23 cellular contexts compared by ENCODE assay signal in the genomic region with DNA sequence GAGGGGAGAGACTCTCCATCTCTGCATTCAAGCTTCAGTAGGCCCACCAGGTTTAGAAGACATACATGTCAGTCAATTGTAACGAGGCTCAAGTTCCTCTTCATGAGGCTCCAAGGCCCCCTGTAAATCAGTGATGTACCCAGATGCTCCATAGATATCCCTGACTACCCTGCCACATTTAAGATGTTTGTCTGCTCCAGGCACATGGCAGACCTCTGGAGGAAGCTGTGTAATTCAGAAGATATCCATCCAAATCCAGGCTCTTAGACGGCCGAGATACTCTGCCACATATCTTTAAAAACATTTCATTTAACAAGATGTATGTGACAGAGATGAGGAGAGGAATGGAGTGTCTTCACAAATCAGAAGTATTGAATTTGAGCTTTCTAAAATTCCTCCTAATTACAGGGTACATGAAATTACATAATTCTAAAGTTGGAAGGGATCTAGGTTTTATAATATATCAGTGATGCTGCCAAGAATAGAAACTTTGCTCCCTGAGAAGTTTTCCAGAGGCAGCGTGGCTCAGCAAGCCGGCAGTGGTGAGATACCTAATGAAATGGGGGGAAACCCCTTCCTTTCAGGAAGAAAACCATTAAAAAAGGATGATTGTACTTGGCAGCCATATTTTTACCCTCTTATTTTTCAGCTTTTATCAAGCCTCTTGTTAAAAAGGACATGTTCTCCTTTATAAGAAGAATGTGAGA. TPM values are rescaled to one million over a fixed set of nuclear protein-coding genes. Genes with fewer than 3 reads are reported as not detected.
DNase-seq lines count a peak whose midpoint lies in the region; ATAC-seq, FAIRE-seq and TF ChIP-seq lines count a peak whose summit lies in the region.
"Had no signal": no experiment of that assay in that cellular context is flagged by ENCODE, and none has a peak within 500 bp of the region (broad histone marks: within the 10 kb centered on the region; RNA-seq: fewer than 3 reads in every experiment).

No MANE protein-coding gene starts in this region.

- no peak overlapping the region for H3K4me3 ChIP-seq in coronary artery
- no peak overlapping the region for H3K4me3 ChIP-seq in keratinocyte (ENCODE audit: control insufficient read depth in 2 of 3, extremely low read depth in 1 of 3, insufficient read depth in 2 of 3, low read depth in 1 of 3, low read length in 3 of 3)
- no peak overlapping the region for H3K4me3 ChIP-seq in psoas muscle
- H3K4me3 ChIP-seq in transverse colon = no peak overlapping the region
- H3K4me3 ChIP-seq: PC-9 had no signal

- no peaks in the 10 kb centered on the region for H3K79me2 ChIP-seq in keratinocyte (ENCODE audit: control insufficient read depth, insufficient read depth, low read length)

- no peak overlapping the region for H3K9ac ChIP-seq in keratinocyte (ENCODE audit: control insufficient read depth, extremely low read depth, insufficient read depth, low read length)

- no peak for DNase-seq in coronary artery (ENCODE audit: low spot score)
- no peak for DNase-seq in keratinocyte (ENCODE audit: low read depth, low spot score)
- no peak for DNase-seq in psoas muscle
- no peak for DNase-seq in transverse colon
- DNase-seq in D721Med (ENCODE audit: insufficient read length, low spot score) = no peak
- DNase-seq in posterior cingulate gyrus = no peak
- no peak for DNase-seq in iPS-NIHi7 (ENCODE audit: extremely low spot score)
- DNase-seq: activated CD4-positive, alpha-beta memory T cell treated with anti-CD3 and anti-CD28 coated beads for 36 hours; activated effector memory CD4-positive, alpha-beta T cell treated with anti-CD3 and anti-CD28 coated beads, Interleukin-2, amount 50 U/mL, for 16 hours; activated naive CD8-positive, alpha-beta T cell treated with anti-CD3 and anti-CD28 coated beads, Interleukin-2, amount 10 ng/mL, durations not matched to agents 7 days and 5 days; C1 segment of cervical spinal cord; effector CD8-positive, alpha-beta T cell; foreskin fibroblast; NCI-H510A treated with DMSO at 0.1 percent for 48 hours; PC-9; SIG-M5; substantia nigra; T-cell had no signal

- peak in 1 of 4 donors; percentile 40 for ATAC-seq in psoas muscle
- ATAC-seq in HG03280 (IDR thresholded peaks at IDR 0.05; ENCODE audit: unreplicated experiment) = no peak
- ATAC-seq: HCT116, HepG2, T-cell had no signal

- no peak for TF ChIP-seq POLR2A in transverse colon (IDR thresholded peaks at IDR 0.05)

- 37 to 60% (median 42%) methylated on average over 5 of the region's 5 CpGs for WGBS in psoas muscle, 3 donors
- 53 to 59% methylated on average over 5 of the region's 5 CpGs for WGBS in transverse colon (ENCODE audit: low coverage in 1 of 2), 2 donors

- no peak overlapping the region for H3K4me2 ChIP-seq in keratinocyte (ENCODE audit: control insufficient read depth, extremely low read depth, insufficient read depth, low read depth, low read length)
- H3K4me2 ChIP-seq: PC-9 had no signal

- H3K9me3 ChIP-seq in keratinocyte (ENCODE audit: control insufficient read depth, low read depth, low read length) (no peaks in the 10 kb centered on the region), psoas muscle (no peaks in the 10 kb centered on the region), transverse colon (no peaks in the 10 kb centered on the region)

- TF ChIP-seq CTCF in coronary artery (IDR thresholded peaks at IDR 0.05) (no peak), keratinocyte (optimal IDR thresholded peaks at IDR 0.05 in 1 of 3, IDR thresholded peaks at IDR 0.05 in 1 of 3, conservative IDR thresholded peaks at IDR 0.05 in 1 of 3; ENCODE audit: extremely low read depth in 1 of 3, insufficient read depth in 2 of 3, low read length in 3 of 3) (no peak), psoas muscle (IDR thresholded peaks at IDR 0.05) (no peak), transverse colon (IDR thresholded peaks at IDR 0.05) (no peak), D721Med (IDR thresholded peaks at IDR 0.05; ENCODE audit: insufficient read depth, missing control alignments) (no peak)

- no peaks in the 10 kb centered on the region for H3K36me3 ChIP-seq in keratinocyte (ENCODE audit: control insufficient read depth in 2 of 2, extremely low read depth in 1 of 2, insufficient read depth in 2 of 2, low read length in 2 of 2)
- H3K36me3 ChIP-seq in psoas muscle (ENCODE audit: insufficient read depth in 1 of 2, low read depth in 1 of 2) = no peaks in the 10 kb centered on the region
- no peaks in the 10 kb centered on the region for H3K36me3 ChIP-seq in transverse colon

- peak overlapping the region; percentile 16 for H2AFZ ChIP-seq in keratinocyte (ENCODE audit: control insufficient read depth, low read length)
- H2AFZ ChIP-seq: PC-9 had no signal

- no peaks in the 10 kb centered on the region for H4K20me1 ChIP-seq in keratinocyte (ENCODE audit: control insufficient read depth, extremely low read depth, insufficient read depth, low read length)

- H3K9me1 ChIP-seq in keratinocyte (ENCODE audit: control insufficient read depth, extremely low read depth, insufficient read depth, low read length) = no peaks in the 10 kb centered on the region

- H3K4me1 ChIP-seq in keratinocyte (ENCODE audit: control insufficient read depth, extremely low read depth, insufficient read depth, low read length) = no peaks in the 10 kb centered on the region
- peaks cover 16% of the 10 kb centered on the region for H3K4me1 ChIP-seq in psoas muscle
- H3K4me1 ChIP-seq in transverse colon = peaks cover under 1 to 17% (median 10%) of the 10 kb centered on the region in 4 donors

- TF ChIP-seq EP300 in transverse colon (IDR thresholded peaks at IDR 0.05; ENCODE audit: low read depth) = no peak

- in situ Hi-C loops in transverse colon (cut with MboI; ENCODE audit: low pct_ligation_motif_present in 1 of 4, low pct_unique_long_range_greater_than_20kb in 1 of 4, low sequenced_read_pairs in 3 of 4) = no loop called here

- intact Hi-C loops in psoas muscle (cut with DNase I) = no loop called here
- intact Hi-C loops in transverse colon (cut with DNase I; ENCODE audit: low total_unique reads) = no loop called here
- intact Hi-C loops in posterior cingulate gyrus (cut with DNase I) = no loop called here

- H3K27ac ChIP-seq in coronary artery (peak overlapping the region; percentile 76 to 79), keratinocyte (ENCODE audit: control insufficient read depth, insufficient read depth, low read length) (no peak overlapping the region), psoas muscle (peak overlapping the region; percentile 31), transverse colon (peak overlapping the region; percentile 46 to 71 (median 60))
- H3K27ac ChIP-seq: PC-9 had no signal

- peak; percentile 13 for FAIRE-seq in keratinocyte (lab: Jason Lieb, UNC)
- no peak for FAIRE-seq in D721Med (lab: Jason Lieb, UNC)
- FAIRE-seq: GM19239, HepG2, islet of Langerhans had no signal

- H3K27me3 ChIP-seq in keratinocyte (ENCODE audit: control insufficient read depth, extremely low read depth, insufficient read depth, low read length) (no peaks in the 10 kb centered on the region), psoas muscle (ENCODE audit: insufficient read depth in 3 of 3, low read length in 2 of 3) (no peaks in the 10 kb centered on the region), transverse colon (no peaks in the 10 kb centered on the region)

- dilution Hi-C loops in keratinocyte (cut with MboI; ENCODE audit: extremely low pct_ligation_motif_present, low sequenced_read_pairs) = no loop called here

RNA-seq across cellular contexts. Expression of gene ME3, which starts 8.8 kb away (rescaled TPM):
- polyA plus RNA-seq in keratinocyte (1.0 to 1.6 TPM (median 1.1 TPM) in 3 replicates), psoas muscle (1 to 10 TPM; 5.1 to 9.3 (median 6.9) TPM)
- polyA plus RNA-seq in keratinocyte (2011; ENCODE audit: low read depth) = 0.39 TPM
- polyA plus RNA-seq in keratinocyte (2011; cell fraction: cytosol; rRNA removed) = 0.52 and 1.6 TPM in 2 replicates
- 2.4 and 2.5 TPM in 2 replicates for polyA plus RNA-seq in keratinocyte (2011; cell fraction: nucleus; rRNA removed)
- polyA plus RNA-seq in keratinocyte (2012; ENCODE audit: low replicate concordance) = 0.85 and 1.3 TPM in 2 replicates
- 1.6 to 7.9 TPM (median 4.8 TPM) in 3 replicates for polyA minus RNA-seq in keratinocyte
- 1.2 TPM for polyA minus RNA-seq in keratinocyte (2011; cell fraction: cytosol; rRNA and poly(A)+ RNA removed)
- polyA minus RNA-seq in keratinocyte (2011; cell fraction: nucleus; rRNA and poly(A)+ RNA removed) = 2.8 and 4.0 TPM in 2 replicates
- total RNA-seq in psoas muscle (10 to 100 TPM; 11.2 to 19.5 (median 14.2) TPM), transverse colon (100 to 1,000 TPM in 2 of 4 donors, 10 to 100 TPM in 2; 91.8 to 258 (median 116) TPM)
- total RNA-seq: HepG2 had no signal
- polyA plus RNA-seq: HepG2 had no signal

Comparison
In these comparisons a context has a peak if more than half of its experiments do, and no peak if none do; other contexts are left out.
1. RNA of gene ME3, which starts 8.8 kb away (total RNA-seq): 91.8 to 258 TPM in transverse colon; 11.2 to 19.5 TPM in psoas muscle; every median in the first group is over 4 times any median in the second.